14 cellular contexts compared by ENCODE assay signal in genomic region chr4:54513231-54513630, GRCh38.
DNase-seq lines count a peak whose midpoint lies in the region; FAIRE-seq and TF ChIP-seq lines count a peak whose summit lies in the region.
"Had no signal": no experiment of that assay in that cellular context is flagged by ENCODE, and none has a peak within 500 bp of the region (broad histone marks: within the 10 kb centered on the region; RNA-seq: fewer than 3 reads in every experiment).

No MANE protein-coding gene starts in this region.

- no peaks in the 10 kb centered on the region for H3K27me3 ChIP-seq in fibroblast of lung (ENCODE audit: control insufficient read depth, insufficient read depth, low read length)
- H3K27me3 ChIP-seq in osteoblast (ENCODE audit: insufficient read depth, low read length) = no peaks in the 10 kb centered on the region
- H3K27me3 ChIP-seq: colonic mucosa, spleen had no signal

- H3K27me3 Mint-ChIP-seq in glutamatergic neuron (ENCODE audit: unreplicated experiment) = peaks cover 2% of the 10 kb centered on the region

- TF ChIP-seq CTCF in fibroblast of lung (conservative IDR thresholded peaks at IDR 0.05 in 1 of 2, IDR thresholded peaks at IDR 0.05 in 1 of 2; ENCODE audit: low read depth in 1 of 2, low read length in 2 of 2) (no peak), osteoblast (IDR thresholded peaks at IDR 0.05; ENCODE audit: extremely low read depth, low read depth, low read length) (no peak), glutamatergic neuron (IDR thresholded peaks at IDR 0.05; ENCODE audit: partially characterized antibody, unreplicated experiment) (no peak)

- no peak for FAIRE-seq in GM12891 (lab: Jason Lieb, UNC)

- peak; percentile 94 for DNase-seq in EL
- DNase-seq in T1000 (lab: John Stamatoyannopoulos, UW) = peak; percentile 28
- peak; percentile 76 to 83 for DNase-seq in fibroblast of lung (ENCODE audit: low read depth in 2 of 2)
- DNase-seq in osteoblast (ENCODE audit: insufficient read length, low spot score, missing footprints) = peak; percentile 95
- DNase-seq in glutamatergic neuron = no peak
- no peak for DNase-seq in activated effector memory CD4-positive, alpha-beta T cell treated with anti-CD3 and anti-CD28 coated beads, Interleukin-2, amount 50 U/mL, for 16 hours
- no peak for DNase-seq in GM12891 (ENCODE audit: insufficient read length, low spot score)
- no peak for DNase-seq in COLO668 (lab: John Stamatoyannopoulos, UW; ENCODE audit: unreplicated experiment)
- DNase-seq: activated CD4-positive, CD25-positive, alpha-beta regulatory T cell; activated T-cell treated with anti-CD3 and anti-CD28 coated beads, Interleukin-2, amount 50 U/mL, for 48 hours; Calu3; colonic mucosa; NCI-H510A; spleen had no signal

- no peak overlapping the region for H3K9ac ChIP-seq in fibroblast of lung (ENCODE audit: insufficient read depth, low read length)

- no peaks in the 10 kb centered on the region for H4K20me1 ChIP-seq in fibroblast of lung (ENCODE audit: control insufficient read depth, extremely low read depth, insufficient read depth, low read length)
- no peaks in the 10 kb centered on the region for H4K20me1 ChIP-seq in osteoblast (ENCODE audit: insufficient read depth, low read length)

- no peaks in the 10 kb centered on the region for H3K9me3 Mint-ChIP-seq in glutamatergic neuron (ENCODE audit: unreplicated experiment)

- peaks cover 6% of the 10 kb centered on the region for H3K4me1 Mint-ChIP-seq in glutamatergic neuron (ENCODE audit: low read depth, unreplicated experiment)

- H3K36me3 ChIP-seq in fibroblast of lung (ENCODE audit: control insufficient read depth, insufficient read depth, low read length) (no peaks in the 10 kb centered on the region), osteoblast (ENCODE audit: insufficient read depth, low read length) (no peaks in the 10 kb centered on the region)
- H3K36me3 ChIP-seq: colonic mucosa, spleen had no signal

- H3K4me3 ChIP-seq in fibroblast of lung (replicated peaks in 1 of 4; ENCODE audit: control extremely low read depth in 1 of 4, insufficient read depth in 1 of 4, low read depth in 3 of 4, low read length in 4 of 4) = no peak overlapping the region
- no peak overlapping the region for H3K4me3 ChIP-seq in osteoblast (ENCODE audit: insufficient read depth, low read length)
- H3K4me3 ChIP-seq: colonic mucosa, spleen had no signal

- TF ChIP-seq POLR2A in GM12891 (IDR thresholded peaks at IDR 0.05; ENCODE audit: low read depth, low read length) = no peak

- no peak overlapping the region for H3K27ac Mint-ChIP-seq in glutamatergic neuron (ENCODE audit: unreplicated experiment)

- H3K4me3 Mint-ChIP-seq in glutamatergic neuron (ENCODE audit: unreplicated experiment) = no peak overlapping the region

- no peak overlapping the region for H3K4me2 ChIP-seq in fibroblast of lung (ENCODE audit: extremely low read depth, insufficient read depth, low read length)
- H3K4me2 ChIP-seq in osteoblast (ENCODE audit: insufficient read depth, low read length) = peak overlapping the region; percentile 14

- H3K9me3 ChIP-seq in fibroblast of lung (ENCODE audit: control insufficient read depth, insufficient read depth, low read depth, low read length) = no peaks in the 10 kb centered on the region
- H3K9me3 ChIP-seq in osteoblast (ENCODE audit: low read depth, low read length) = no peaks in the 10 kb centered on the region
- H3K9me3 ChIP-seq: colonic mucosa, spleen had no signal

- H3K36me3 Mint-ChIP-seq in glutamatergic neuron (ENCODE audit: unreplicated experiment) = no peaks in the 10 kb centered on the region

- no peak overlapping the region for H2AFZ ChIP-seq in fibroblast of lung (ENCODE audit: low read length)
- peak overlapping the region; percentile 39 for H2AFZ ChIP-seq in osteoblast (ENCODE audit: low read length)

- H3K79me2 ChIP-seq in fibroblast of lung (ENCODE audit: control insufficient read depth, insufficient read depth, low read length) (no peaks in the 10 kb centered on the region), osteoblast (ENCODE audit: insufficient read depth, low read length) (no peaks in the 10 kb centered on the region)

- peak overlapping the region; percentile 52 for H3K27ac ChIP-seq in fibroblast of lung (ENCODE audit: insufficient read depth, low read length)
- H3K27ac ChIP-seq in osteoblast (ENCODE audit: low read depth, low read length) = peak overlapping the region; percentile 52
- H3K27ac ChIP-seq: colonic mucosa, spleen had no signal

- H3K4me1 ChIP-seq in fibroblast of lung (ENCODE audit: control insufficient read depth, extremely low read depth, insufficient read depth, low read length) = peaks cover 15% of the 10 kb centered on the region
- peaks cover 9% of the 10 kb centered on the region for H3K4me1 ChIP-seq in osteoblast (ENCODE audit: insufficient read depth, low read length)
- H3K4me1 ChIP-seq: colonic mucosa, spleen had no signal

TF ChIP-seq in GM12891, 5 proteins besides CTCF, POLR2A, EP300 and RAD21:
- TF ChIP-seq SPI1 (IDR thresholded peaks at IDR 0.05; ENCODE audit: low read depth, low read length) = no peak
- TF ChIP-seq PAX5 (IDR thresholded peaks at IDR 0.05; ENCODE audit: insufficient read depth, low read length, severe bottlenecking) = no peak
- TF ChIP-seq POU2F2 (IDR thresholded peaks at IDR 0.05; ENCODE audit: low read depth, low read length) = no peak
- TF ChIP-seq POLR2AphosphoS5 (IDR thresholded peaks at IDR 0.05; ENCODE audit: low read depth, low read length) = no peak
- no peak for TF ChIP-seq TAF1 (IDR thresholded peaks at IDR 0.05; ENCODE audit: low read depth, low read length)

Comparison
In these comparisons a context has a peak if more than half of its experiments do, and no peak if none do; other contexts are left out.
1. DNase-seq: peak in EL (single experiment), T1000 (single experiment), fibroblast of lung (2 of 2) and osteoblast (single experiment); none in glutamatergic neuron (single experiment), activated effector memory CD4-positive, alpha-beta T cell treated with anti-CD3 and anti-CD28 coated beads, Interleukin-2, amount 50 U/mL, for 16 hours (single experiment), GM12891 (single experiment) and COLO668 (single experiment).